In the genomic region with DNA sequence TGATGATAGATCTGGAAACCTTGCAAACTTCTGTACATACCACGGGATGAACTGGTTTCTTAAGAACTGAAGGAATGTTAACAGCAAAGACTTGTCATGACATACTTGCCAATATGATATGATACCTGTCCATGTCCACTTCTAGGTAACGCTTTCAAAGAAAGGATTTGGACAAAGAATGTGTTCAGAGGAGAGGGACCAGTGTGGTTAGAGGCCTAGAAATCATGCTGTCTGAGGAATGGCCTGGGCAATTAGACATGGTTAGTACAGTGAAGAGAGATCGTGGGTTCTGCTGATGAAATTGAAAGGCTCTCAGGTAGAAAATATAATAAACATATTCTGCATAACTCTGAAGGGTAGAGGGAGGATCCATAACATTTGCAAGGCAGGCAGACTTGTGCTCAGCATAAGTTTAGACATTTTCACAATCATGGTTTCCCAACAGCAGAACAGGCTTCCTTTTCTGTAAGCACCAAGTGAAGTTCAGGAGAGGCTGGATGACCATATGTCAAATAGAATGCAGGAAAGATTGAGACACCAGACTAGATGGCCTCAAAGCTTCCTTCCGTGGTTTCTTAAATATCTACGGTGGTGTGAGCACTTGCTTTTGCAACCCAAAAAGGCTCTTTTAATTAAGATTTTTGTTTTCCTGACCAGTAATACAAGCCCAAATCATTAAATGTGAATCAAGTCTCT, we compare ENCODE assay signal across 12 cellular contexts. TPM values are rescaled to one million over a fixed set of nuclear protein-coding genes. Genes with fewer than 3 reads are reported as not detected.
DNase-seq lines count a peak whose midpoint lies in the region; ATAC-seq, FAIRE-seq and TF ChIP-seq lines count a peak whose summit lies in the region.
"Had no signal": no experiment of that assay in that cellular context is flagged by ENCODE, and none has a peak within 500 bp of the region (broad histone marks: within the 10 kb centered on the region; RNA-seq: fewer than 3 reads in every experiment).

No MANE protein-coding gene starts in this region.

- H3K4me2 ChIP-seq in OCI-LY7 (ENCODE audit: low read length), result no peak overlapping the region
- no peak overlapping the region for H3K4me2 ChIP-seq in endothelial cell of umbilical vein (ENCODE audit: insufficient read depth, low read length)

- H4K20me1 ChIP-seq in OCI-LY7 (ENCODE audit: insufficient read depth, low read length) (peaks cover 14% of the 10 kb centered on the region; the same call in 1 of the 2 replicates), endothelial cell of umbilical vein (replicated peaks; ENCODE audit: control insufficient read depth, extremely low read depth, insufficient read depth, low read length) (peaks cover 2% of the 10 kb centered on the region)

- H3K27me3 ChIP-seq in endothelial cell of umbilical vein (ENCODE audit: control insufficient read depth in 2 of 2, insufficient read depth in 2 of 2, low read length in 2 of 2), result no peaks in the 10 kb centered on the region
- H3K27me3 ChIP-seq: SJSA1 had no signal

- peaks cover 85% of the 10 kb centered on the region for H3K36me3 Mint-ChIP-seq in activated T-cell treated with anti-CD3 and anti-CD28 coated beads, Interleukin-2, amount 50 U/mL, for 24 hours (ENCODE audit: low read depth)
- H3K36me3 Mint-ChIP-seq in stimulated activated naive B cell treated with anti-CD40 and anti-IgM and Interleukin-4, amounts not matched to agents 10 μg/mL and 1 μg/mL and 100 μg/mL, for 72 hours, result peaks cover 47 to 56% of the 10 kb centered on the region in 2 donors

- FAIRE-seq in endothelial cell of umbilical vein (lab: Jason Lieb, UNC) (no peak), RCC 7860 (lab: Jason Lieb, UNC) (no peak)
- FAIRE-seq: GM12878, islet of Langerhans had no signal

- H3K79me2 ChIP-seq in OCI-LY7 (ENCODE audit: insufficient read depth, low read depth, low read length), result peaks cover 40% of the 10 kb centered on the region; the same call in 1 of the 2 replicates
- peaks cover 89% of the 10 kb centered on the region for H3K79me2 ChIP-seq in endothelial cell of umbilical vein (ENCODE audit: control insufficient read depth, insufficient read depth, low read length)

- no peak for DNase-seq in activated T-cell treated with anti-CD3 and anti-CD28 coated beads, Interleukin-2, amount 50 U/mL, for 24 hours
- DNase-seq in activated T-cell treated with anti-CD3 and anti-CD28 coated beads, Interleukin-2, amount 50 U/mL, for 48 hours, result no peak
- DNase-seq in OCI-LY7 (ENCODE audit: low spot score) (no peak), endothelial cell of umbilical vein (ENCODE audit: low read depth, low spot score) (no peak), OCI-M1 (lab: John Stamatoyannopoulos, UW) (no peak), RCC 7860 (ENCODE audit: low spot score) (no peak)
- DNase-seq in stimulated activated naive B cell treated with anti-CD40 and anti-IgM and Interleukin-4, amounts not matched to agents 10 μg/mL and 1 μg/mL and 100 μg/mL, for 72 hours, result no peak
- DNase-seq: NCI-H1436 had no signal

- H3K36me3 ChIP-seq in OCI-LY7 (ENCODE audit: insufficient read depth, low read length), result peaks cover 55% of the 10 kb centered on the region
- peaks cover 32 to 65% of the 10 kb centered on the region in 2 experiments for H3K36me3 ChIP-seq in endothelial cell of umbilical vein (ENCODE audit: control insufficient read depth in 2 of 2, extremely low read depth in 1 of 2, insufficient read depth in 2 of 2, low read length in 2 of 2)

- ATAC-seq in stimulated activated naive B cell treated with anti-CD40 and anti-IgM and Interleukin-4, amounts not matched to agents 10 μg/mL and 1 μg/mL and 100 μg/mL, for 72 hours (replicated peaks), result no peak
- no peak for ATAC-seq in HG03159 (IDR thresholded peaks at IDR 0.05; ENCODE audit: unreplicated experiment)
- ATAC-seq: GM12878 had no signal

- H3K9me3 ChIP-seq in OCI-LY7 (ENCODE audit: low read length) (no peaks in the 10 kb centered on the region), endothelial cell of umbilical vein (replicated peaks; ENCODE audit: control insufficient read depth, insufficient read depth, low read length) (no peaks in the 10 kb centered on the region)
- H3K9me3 ChIP-seq: SJSA1 had no signal

- H3K27ac Mint-ChIP-seq in activated T-cell treated with anti-CD3 and anti-CD28 coated beads, Interleukin-2, amount 50 U/mL, for 24 hours, result peak overlapping the region; percentile 96
- peak overlapping the region; percentile 54 for H3K27ac Mint-ChIP-seq in stimulated activated naive B cell treated with anti-CD40 and anti-IgM and Interleukin-4, amounts not matched to agents 10 μg/mL and 1 μg/mL and 100 μg/mL, for 72 hours

- no peaks in the 10 kb centered on the region for H3K9me2 ChIP-seq in OCI-LY7 (ENCODE audit: insufficient read depth, low read length)

- H3K4me1 ChIP-seq in OCI-LY7 (ENCODE audit: insufficient read depth, low read length, poor library complexity, severe bottlenecking) (peaks cover 93% of the 10 kb centered on the region), endothelial cell of umbilical vein (ENCODE audit: control insufficient read depth, extremely low read depth, insufficient read depth, low read length) (peaks cover 35% of the 10 kb centered on the region)

- POLR2A ChIA-PET in OCI-LY7 (lab: Charles Lee), result interaction anchor here (0.6 to 5.3 kb wide), 5 partner anchors 9 to 102 kb away, joined by 3 to 35 read pairs (median 3); no protein-coding TSS in a partner anchor
- POLR2A ChIA-PET in endothelial cell of umbilical vein (lab: Charles Lee), result no interaction called here

- H3K4me3 Mint-ChIP-seq in activated T-cell treated with anti-CD3 and anti-CD28 coated beads, Interleukin-2, amount 50 U/mL, for 24 hours, result peak overlapping the region; percentile 39
- no peak overlapping the region for H3K4me3 Mint-ChIP-seq in stimulated activated naive B cell treated with anti-CD40 and anti-IgM and Interleukin-4, amounts not matched to agents 10 μg/mL and 1 μg/mL and 100 μg/mL, for 72 hours

- no peaks in the 10 kb centered on the region for H3K9me1 ChIP-seq in endothelial cell of umbilical vein (replicated peaks; ENCODE audit: control insufficient read depth, extremely low read depth, insufficient read depth, low read length)

- CTCF ChIA-PET in OCI-LY7 (lab: Charles Lee; ENCODE audit: unreplicated experiment), result no interaction called here
- CTCF ChIA-PET in endothelial cell of umbilical vein (lab: Charles Lee), result interaction anchor here (1.0 to 1.9 kb wide), 2 partner anchors 9 to 604 kb away, joined by 3 to 5 read pairs; no protein-coding TSS in a partner anchor

- TF ChIP-seq CTCF in OCI-LY7 (conservative IDR thresholded peaks at IDR 0.05; ENCODE audit: low read length) (no peak), endothelial cell of umbilical vein (IDR thresholded peaks at IDR 0.05; ENCODE audit: extremely low read depth in 1 of 2, insufficient read depth in 1 of 2, low read depth in 1 of 2, low read length in 2 of 2) (no peak)

- BruUV-seq in OCI-LY7 (replicated peaks; lab: Mats Ljungman, UMichigan) (TSS peak; percentile 29), endothelial cell of umbilical vein (replicated peaks; lab: Mats Ljungman, UMichigan) (TSS peak; percentile 1)

- no peak overlapping the region for H3K27ac ChIP-seq in OCI-LY7 (ENCODE audit: low read depth, low read length, poor library complexity, severe bottlenecking)
- H3K27ac ChIP-seq in endothelial cell of umbilical vein (ENCODE audit: insufficient read depth, low read depth, low read length), result no peak overlapping the region
- H3K27ac ChIP-seq: SJSA1 had no signal

- no peak for TF ChIP-seq POLR2A in endothelial cell of umbilical vein (IDR thresholded peaks at IDR 0.05; ENCODE audit: low read depth, low read length)

- H3K4me3 ChIP-seq in OCI-LY7 (ENCODE audit: low read depth, low read length, poor library complexity, severe bottlenecking) (no peak overlapping the region), endothelial cell of umbilical vein (replicated peaks in 1 of 3; ENCODE audit: insufficient read depth in 1 of 3, low read depth in 1 of 3, low read length in 3 of 3) (no peak overlapping the region)
- H3K4me3 ChIP-seq: GM12878, SJSA1 had no signal

- peaks cover 95% of the 10 kb centered on the region for H3K4me1 Mint-ChIP-seq in activated T-cell treated with anti-CD3 and anti-CD28 coated beads, Interleukin-2, amount 50 U/mL, for 24 hours (ENCODE audit: low read depth)
- H3K4me1 Mint-ChIP-seq in stimulated activated naive B cell treated with anti-CD40 and anti-IgM and Interleukin-4, amounts not matched to agents 10 μg/mL and 1 μg/mL and 100 μg/mL, for 72 hours, result peaks cover 56 to 94% of the 10 kb centered on the region in 2 donors

- H3K27me3 Mint-ChIP-seq in activated T-cell treated with anti-CD3 and anti-CD28 coated beads, Interleukin-2, amount 50 U/mL, for 24 hours, result no peaks in the 10 kb centered on the region
- H3K27me3 Mint-ChIP-seq in stimulated activated naive B cell treated with anti-CD40 and anti-IgM and Interleukin-4, amounts not matched to agents 10 μg/mL and 1 μg/mL and 100 μg/mL, for 72 hours, result no peaks in the 10 kb centered on the region

- intact Hi-C loops in OCI-LY7 (cut with micrococcal nuclease; ENCODE audit: unreplicated experiment), result loop anchor here (10.0 kb wide), 2 partner anchors 578 to 1308 kb away; no protein-coding TSS in a partner anchor
- intact Hi-C loops in endothelial cell of umbilical vein (cut with micrococcal nuclease), result no loop called here

- dilution Hi-C loops in endothelial cell of umbilical vein (cut with MboI; ENCODE audit: extremely low pct_ligation_motif_present, low sequenced_read_pairs), result no loop called here

- no peaks in the 10 kb centered on the region for H3K9me3 Mint-ChIP-seq in activated T-cell treated with anti-CD3 and anti-CD28 coated beads, Interleukin-2, amount 50 U/mL, for 24 hours
- H3K9me3 Mint-ChIP-seq in stimulated activated naive B cell treated with anti-CD40 and anti-IgM and Interleukin-4, amounts not matched to agents 10 μg/mL and 1 μg/mL and 100 μg/mL, for 72 hours, result peaks cover 2 to 3% of the 10 kb centered on the region in 2 donors

- no peak overlapping the region for H3K9ac ChIP-seq in endothelial cell of umbilical vein (replicated peaks; ENCODE audit: extremely low read depth, insufficient read depth, low read length)

- no peak overlapping the region for H2AFZ ChIP-seq in OCI-LY7 (ENCODE audit: low read length)
- H2AFZ ChIP-seq in endothelial cell of umbilical vein (ENCODE audit: low read depth, low read length), result no peak overlapping the region

TF ChIP-seq in endothelial cell of umbilical vein, 7 proteins besides CTCF, POLR2A, EP300 and RAD21 (continues in another document):
- TF ChIP-seq EZH2 (IDR thresholded peaks at IDR 0.05; ENCODE audit: borderline replicate concordance, low read depth, low read length, severe bottlenecking), result no peak

RNA-seq across cellular contexts. Expression of a gene that starts 39.9 kb away (rescaled TPM):
- total RNA-seq in OCI-LY7 (2014; rRNA removed; shearing (Covaris generic)), result 28.1 and 29.6 TPM in 2 replicates
- 25.2 and 29.5 TPM in 2 replicates for total RNA-seq in OCI-LY7 (2022)
- total RNA-seq in endothelial cell of umbilical vein, result 250 and 259 TPM in 2 replicates
- 203 and 227 TPM in 2 replicates for polyA plus RNA-seq in endothelial cell of umbilical vein
- 180 and 183 TPM in 2 replicates for polyA plus RNA-seq in endothelial cell of umbilical vein (2011; cell fraction: cytosol; rRNA removed)
- 156 and 180 TPM in 2 replicates for polyA plus RNA-seq in endothelial cell of umbilical vein (2011; cell fraction: nucleus; rRNA removed)
- 157 and 193 TPM in 2 replicates for polyA plus RNA-seq in endothelial cell of umbilical vein (2012)
- polyA minus RNA-seq in endothelial cell of umbilical vein, result 448 and 461 TPM in 2 replicates
- polyA minus RNA-seq in endothelial cell of umbilical vein (2011; cell fraction: cytosol; rRNA and poly(A)+ RNA removed), result 8.2 TPM
- 268 and 339 TPM in 2 replicates for polyA minus RNA-seq in endothelial cell of umbilical vein (2011; cell fraction: nucleus; rRNA and poly(A)+ RNA removed)
